8 cellular contexts compared by ENCODE assay signal in genomic region chr3:186567072-186567921, GRCh38. TPM values are rescaled to one million over a fixed set of nuclear protein-coding genes. Genes with fewer than 3 reads are reported as not detected.
DNase-seq lines count a peak whose midpoint lies in the region; ATAC-seq and TF ChIP-seq lines count a peak whose summit lies in the region.

Gene TBCCD1 (minus strand): TSS chr3:186567339. CDS start chr3:186564329, 3,010 bp downstream.

- H2AFZ ChIP-seq in DND-41 (ENCODE audit: low read depth, low read length) (peak within 1 kb of the TSS; percentile 97), Karpas-422 (ENCODE audit: low read length) (peak within 1 kb of the TSS; percentile 74)

- H3K9me3 ChIP-seq in DND-41 (ENCODE audit: insufficient read depth, low read length, severe bottlenecking) = no peaks in the 10 kb centered on the region
- no peaks in the 10 kb centered on the region for H3K9me3 ChIP-seq in Karpas-422 (ENCODE audit: low read length)

- DNase-seq in DND-41 (peak; percentile 93), Karpas-422 (peak; percentile 97), RKO (ENCODE audit: low spot score) (peak; percentile 90), fibroblast of gingiva (ENCODE audit: low read depth) (peak; percentile 89), naive B cell (peak; percentile 96)
- peak; percentile 93 to 96 for DNase-seq in activated T-helper 1 cell treated with anti-CD3 and anti-CD28 coated beads, Interleukin-2, amount 50 U/mL, for 16 hours (ENCODE audit: low read depth in 1 of 2, low spot score in 1 of 2)
- peak; percentile 100 for DNase-seq in stimulated activated effector memory CD8-positive, alpha-beta T cell treated with anti-CD3 and anti-CD28 coated beads, Interleukin-12 subunit alpha, Interleukin-12 subunit beta, amount 100 ng/mL, for 72 hours (ENCODE audit: low spot score in 2 of 2)

- no peaks in the 10 kb centered on the region for H3K9me3 Mint-ChIP-seq in naive B cell
- H3K9me3 Mint-ChIP-seq in stimulated activated effector memory CD8-positive, alpha-beta T cell treated with anti-CD3 and anti-CD28 coated beads, Interleukin-12 subunit alpha, Interleukin-12 subunit beta, amount 100 ng/mL, for 72 hours = no peaks in the 10 kb centered on the region

- no peaks in the 10 kb centered on the region for H3K9me2 ChIP-seq in Karpas-422 (replicated peaks; ENCODE audit: insufficient read depth, low read length)

- H3K9ac ChIP-seq in DND-41 (ENCODE audit: low read depth, low read length) = peak within 1 kb of the TSS; percentile 87
- peak within 1 kb of the TSS; percentile 88 for H3K9ac ChIP-seq in Karpas-422 (ENCODE audit: low read length)

- ATAC-seq in DND-41 (ENCODE audit: insufficient read depth, low read depth) = peak; percentile 59
- peak; percentile 43 for ATAC-seq in GM21825 (IDR thresholded peaks at IDR 0.05; ENCODE audit: unreplicated experiment)
- ATAC-seq in naive B cell (ENCODE audit: low read depth in 2 of 2) = peak; percentile 58
- ATAC-seq in stimulated activated effector memory CD8-positive, alpha-beta T cell treated with anti-CD3 and anti-CD28 coated beads, Interleukin-12 subunit alpha, Interleukin-12 subunit beta, amount 100 ng/mL, for 72 hours = peak; percentile 76

- TF ChIP-seq CTCF in DND-41 (IDR thresholded peaks at IDR 0.05; ENCODE audit: borderline replicate concordance, extremely low read depth, low read length, poor library complexity, severe bottlenecking) = no peak

- peak within 1 kb of the TSS; percentile 82 to 98 (median 96) for H3K4me3 Mint-ChIP-seq in naive B cell
- H3K4me3 Mint-ChIP-seq in stimulated activated effector memory CD8-positive, alpha-beta T cell treated with anti-CD3 and anti-CD28 coated beads, Interleukin-12 subunit alpha, Interleukin-12 subunit beta, amount 100 ng/mL, for 72 hours = peak within 1 kb of the TSS; percentile 93

- H3K4me3 ChIP-seq in DND-41 (ENCODE audit: low read depth in 1 of 2, low read length in 2 of 2) = peak within 1 kb of the TSS; percentile 64 to 89
- H3K4me3 ChIP-seq in Karpas-422 (ENCODE audit: low read length) = peak within 1 kb of the TSS; percentile 87

- no peaks in the 10 kb centered on the region for H3K27me3 ChIP-seq in DND-41 (ENCODE audit: insufficient read depth, low read length, poor library complexity)
- H3K27me3 ChIP-seq in Karpas-422 (ENCODE audit: low read length) = no peaks in the 10 kb centered on the region

- peak within 1 kb of the TSS; percentile 85 for H3K4me2 ChIP-seq in DND-41 (ENCODE audit: insufficient read depth, low read length)
- H3K4me2 ChIP-seq in Karpas-422 (ENCODE audit: low read depth, low read length, poor library complexity, severe bottlenecking) = peak within 1 kb of the TSS; percentile 99

- no peaks in the 10 kb centered on the region for H3K27me3 Mint-ChIP-seq in naive B cell

- H3K4me1 ChIP-seq in DND-41 (ENCODE audit: insufficient read depth, low read length) = peaks cover 67% of the 10 kb centered on the region
- peaks cover 47% of the 10 kb centered on the region for H3K4me1 ChIP-seq in Karpas-422 (ENCODE audit: low read length)

- H3K27ac Mint-ChIP-seq in naive B cell = peak within 1 kb of the TSS; percentile 81 to 98 (median 96)
- H3K27ac Mint-ChIP-seq in stimulated activated effector memory CD8-positive, alpha-beta T cell treated with anti-CD3 and anti-CD28 coated beads, Interleukin-12 subunit alpha, Interleukin-12 subunit beta, amount 100 ng/mL, for 72 hours = peak within 1 kb of the TSS; percentile 94

- H3K4me1 Mint-ChIP-seq in naive B cell = peaks cover 42 to 58% (median 57%) of the 10 kb centered on the region in 3 donors
- peaks cover 53% of the 10 kb centered on the region for H3K4me1 Mint-ChIP-seq in stimulated activated effector memory CD8-positive, alpha-beta T cell treated with anti-CD3 and anti-CD28 coated beads, Interleukin-12 subunit alpha, Interleukin-12 subunit beta, amount 100 ng/mL, for 72 hours

- H3K36me3 ChIP-seq in DND-41 (ENCODE audit: insufficient read depth, low read length) (peaks cover 19% of the 10 kb centered on the region; the same call in 1 of the 2 replicates), Karpas-422 (ENCODE audit: insufficient read depth, low read length) (peaks cover 13% of the 10 kb centered on the region; the same call in 1 of the 2 replicates)

- H3K79me2 ChIP-seq in DND-41 (ENCODE audit: insufficient read depth, low read length) = peaks cover 79% of the 10 kb centered on the region
- peaks cover 92% of the 10 kb centered on the region for H3K79me2 ChIP-seq in Karpas-422 (ENCODE audit: low read length)

- H4K20me1 ChIP-seq in DND-41 (ENCODE audit: insufficient read depth, low read length) (peaks cover 4% of the 10 kb centered on the region; the same call in 1 of the 2 replicates), Karpas-422 (ENCODE audit: insufficient read depth, low read depth, low read length) (no peaks in the 10 kb centered on the region)

- H3K27ac ChIP-seq in DND-41 (ENCODE audit: low read length) (peak within 1 kb of the TSS; percentile 91), Karpas-422 (ENCODE audit: low read length) (peak within 1 kb of the TSS; percentile 73)

- H3K36me3 Mint-ChIP-seq in naive B cell = peaks cover 0 to 1% of the 10 kb centered on the region in 2 donors
- peaks cover 54% of the 10 kb centered on the region for H3K36me3 Mint-ChIP-seq in stimulated activated effector memory CD8-positive, alpha-beta T cell treated with anti-CD3 and anti-CD28 coated beads, Interleukin-12 subunit alpha, Interleukin-12 subunit beta, amount 100 ng/mL, for 72 hours

RNA-seq across cellular contexts. Expression of gene TBCCD1, which starts in this region (rescaled TPM):
- total RNA-seq in Karpas-422 (2014; rRNA removed; shearing (Covaris generic); ENCODE audit: low replicate concordance) = 20.6 and 38.7 TPM in 2 replicates
- polyA plus RNA-seq in naive B cell (ENCODE audit: low read depth in 6 of 6) = 10 to 100 TPM; 12.0 to 32.7 (median 19.7) TPM

Comparison
In these comparisons a context has a peak if more than half of its experiments do, and no peak if none do; other contexts are left out.
1. Peak in every context shown above with its lines: DNase-seq, ATAC-seq, H3K4me3 ChIP-seq and H3K27ac ChIP-seq.